Comparison of ENCODE assay signal across 7 cellular contexts in the genomic region with DNA sequence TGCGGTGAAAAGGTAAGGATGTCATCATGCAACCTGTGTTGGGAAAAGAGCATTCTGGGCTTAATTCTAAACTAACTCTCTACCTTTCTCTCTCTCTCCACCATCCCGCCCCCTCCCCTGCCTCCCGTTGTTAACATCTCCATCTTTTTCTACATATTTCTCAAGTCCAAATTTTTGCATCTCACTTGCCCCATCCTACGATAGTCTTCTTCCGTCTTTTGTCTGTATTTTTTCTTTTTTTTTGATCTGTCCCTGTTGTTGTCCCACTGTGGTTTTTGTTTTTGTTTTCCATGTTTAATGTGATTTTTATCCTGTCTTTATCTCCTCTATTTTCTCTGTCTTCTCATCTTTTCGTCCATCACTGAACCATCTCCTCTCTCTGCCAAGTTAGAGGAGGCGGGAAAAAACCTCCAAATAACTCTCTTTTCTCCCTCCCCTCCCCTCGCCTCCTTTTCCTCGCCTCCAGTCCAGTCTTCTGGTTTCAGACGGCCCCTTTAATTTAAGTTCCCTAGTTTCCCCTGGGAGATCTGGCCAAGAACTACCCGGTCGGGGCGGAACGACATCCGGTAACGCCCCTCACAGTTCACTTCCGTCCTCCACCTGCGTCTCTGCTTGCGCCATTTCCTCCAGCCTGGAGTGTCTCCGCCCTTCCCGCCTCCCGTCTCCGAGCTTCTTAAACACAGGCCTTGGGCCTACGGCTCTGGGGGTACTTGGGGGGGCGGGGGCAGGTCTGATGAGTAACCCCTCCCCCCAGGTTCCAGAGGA. TPM values are rescaled to one million over a fixed set of nuclear protein-coding genes. Genes with fewer than 3 reads are reported as not detected.
A peak's percentile ranks its signal among the peaks of the same experiment; 100 is the strongest.
DNase-seq lines count a peak whose midpoint lies in the region; ATAC-seq and TF ChIP-seq lines count a peak whose summit lies in the region.

A gene with protein sequence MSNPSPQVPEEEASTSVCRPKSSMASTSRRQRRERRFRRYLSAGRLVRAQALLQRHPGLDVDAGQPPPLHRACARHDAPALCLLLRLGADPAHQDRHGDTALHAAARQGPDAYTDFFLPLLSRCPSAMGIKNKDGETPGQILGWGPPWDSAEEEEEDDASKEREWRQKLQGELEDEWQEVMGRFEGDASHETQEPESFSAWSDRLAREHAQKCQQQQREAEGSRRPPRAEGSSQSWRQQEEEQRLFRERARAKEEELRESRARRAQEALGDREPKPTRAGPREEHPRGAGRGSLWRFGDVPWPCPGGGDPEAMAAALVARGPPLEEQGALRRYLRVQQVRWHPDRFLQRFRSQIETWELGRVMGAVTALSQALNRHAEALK (plus strand): TSS at position 647 of the 765 bp plus-strand sequence. CDS start 87 bp downstream, at position 734.

- DNase-seq in NCI-H2196 treated with DMSO at 0.1 percent for 48 hours (lab: John Stamatoyannopoulos, UW; ENCODE audit: unreplicated experiment) (peak; percentile 94), WERI-Rb-1 (peak; percentile 99), breast epithelium (ENCODE audit: low spot score in 2 of 2) (peak; percentile 95)

- H3K9me3 ChIP-seq in WERI-Rb-1 (ENCODE audit: severe bottlenecking) (no peaks in the 10 kb centered on the region), breast epithelium (no peaks in the 10 kb centered on the region), iPS-20b (ENCODE audit: insufficient read depth, low read depth, low read length) (no peaks in the 10 kb centered on the region), skeletal muscle tissue (ENCODE audit: control insufficient read depth in 3 of 3, low read length in 3 of 3) (no peaks in the 10 kb centered on the region)

- intact Hi-C loops in breast epithelium (cut with DNase I; ENCODE audit: low total_unique reads) = loop anchor here (5.0 kb wide), 1 partner anchor 45 kb away; the partner anchor contains the start of gene NCR3

- H3K27me3 ChIP-seq in WERI-Rb-1 (ENCODE audit: insufficient read depth, low read depth, severe bottlenecking) (no peaks in the 10 kb centered on the region), breast epithelium (no peaks in the 10 kb centered on the region), iPS-20b (ENCODE audit: insufficient read depth, low read length) (no peaks in the 10 kb centered on the region), skeletal muscle tissue (ENCODE audit: control insufficient read depth in 3 of 3, insufficient read depth in 3 of 3, low read length in 3 of 3) (no peaks in the 10 kb centered on the region)

- peak; percentile 31 for TF ChIP-seq POLR2A in breast epithelium (IDR thresholded peaks at IDR 0.05)

- H3K27ac ChIP-seq in WERI-Rb-1 (peak within 1 kb of the TSS; percentile 82), breast epithelium (peak within 1 kb of the TSS; percentile 75 to 84), iPS-20b (ENCODE audit: low read length) (peak within 1 kb of the TSS; percentile 72), skeletal muscle tissue (ENCODE audit: low read depth, low read length) (peak within 1 kb of the TSS; percentile 87)

- H3K9ac ChIP-seq in iPS-20b (ENCODE audit: low read depth, low read length) (peak within 1 kb of the TSS; percentile 82; the same call in 1 of the 2 replicates), skeletal muscle tissue (ENCODE audit: low read depth in 1 of 3, low read length in 3 of 3) (peak within 1 kb of the TSS; percentile 69 to 83 (median 77))

- peak within 1 kb of the TSS; percentile 65 for H3K4me3 ChIP-seq in WERI-Rb-1 (ENCODE audit: low read depth, low read length)
- H3K4me3 ChIP-seq in breast epithelium = peak within 1 kb of the TSS; percentile 21 to 67 (median 50)
- peak within 1 kb of the TSS; percentile 87 for H3K4me3 ChIP-seq in iPS-20b (ENCODE audit: low read length)
- H3K4me3 ChIP-seq in skeletal muscle tissue (ENCODE audit: low read length in 3 of 3) = peak within 1 kb of the TSS; percentile 58 to 82 (median 72)

- ATAC-seq in GM18511 (IDR thresholded peaks at IDR 0.05; ENCODE audit: unreplicated experiment) (peak; percentile 72), HG03108 (IDR thresholded peaks at IDR 0.05; ENCODE audit: unreplicated experiment) (peak; percentile 54)

- peaks cover 0 to 11% of the 10 kb centered on the region in 2 donors for H3K4me1 ChIP-seq in breast epithelium
- peaks cover 6% of the 10 kb centered on the region; the same call in 1 of the 2 replicates for H3K4me1 ChIP-seq in iPS-20b (ENCODE audit: insufficient read depth, low read length)
- peaks cover 20 to 40% (median 31%) of the 10 kb centered on the region in 3 donors for H3K4me1 ChIP-seq in skeletal muscle tissue (ENCODE audit: control insufficient read depth in 3 of 3, insufficient read depth in 3 of 3, low read length in 3 of 3)

- no peak for TF ChIP-seq CTCF in WERI-Rb-1 (IDR thresholded peaks at IDR 0.05; ENCODE audit: low read depth, low read length)
- TF ChIP-seq CTCF in breast epithelium (IDR thresholded peaks at IDR 0.05) = peak in 1 of 3 donors; percentile 9

- H3K36me3 ChIP-seq in WERI-Rb-1 (peaks cover 42% of the 10 kb centered on the region), breast epithelium (no peaks in the 10 kb centered on the region), iPS-20b (ENCODE audit: insufficient read depth, low read depth, low read length) (peaks cover 29% of the 10 kb centered on the region), skeletal muscle tissue (ENCODE audit: control insufficient read depth in 3 of 3, insufficient read depth in 3 of 3, low read length in 3 of 3) (peaks cover 3 to 22% (median 21%) of the 10 kb centered on the region in 3 donors)

RNA-seq across cellular contexts. Expression of the gene that starts here (rescaled TPM):
- total RNA-seq in breast epithelium (10 to 100 TPM; 22.3 to 34.7 (median 26.5) TPM), skeletal muscle tissue (20.4 TPM)

Comparison
In these comparisons a context has a peak if more than half of its experiments do, and no peak if none do; other contexts are left out.
1. Peak in every context shown above with its lines: DNase-seq, ATAC-seq, H3K4me3 ChIP-seq and H3K27ac ChIP-seq.